23 cellular contexts compared by ENCODE assay signal in genomic region chr10:2680802-2681201, GRCh38.
DNase-seq lines count a peak whose midpoint lies in the region; ATAC-seq, FAIRE-seq and TF ChIP-seq lines count a peak whose summit lies in the region.
"Had no signal": no experiment of that assay in that cellular context is flagged by ENCODE, and none has a peak within 500 bp of the region (broad histone marks: within the 10 kb centered on the region; RNA-seq: fewer than 3 reads in every experiment).

No MANE protein-coding gene starts in this region.

- DNase-seq in Ammon's horn (ENCODE audit: low spot score) (peak; percentile 14), astrocyte of the hippocampus (ENCODE audit: low read depth, low spot score) (peak; percentile 1), H1 (ENCODE audit: low read depth in 1 of 2, low spot score in 2 of 2) (no peak), neuronal stem cell (ENCODE audit: low spot score) (no peak), NCI-H146 treated with DMSO at 0.1 percent for 48 hours (lab: John Stamatoyannopoulos, UW; ENCODE audit: unreplicated experiment) (no peak), trophoblast cell (no peak), NCI-H524 (lab: John Stamatoyannopoulos, UW) (no peak), body of pancreas (no peak)
- DNase-seq: BE2C; CD4-positive, alpha-beta T cell; CD8-positive, alpha-beta memory T cell; DMS 273 treated with DMSO at 0.1 percent for 48 hours; DMS79; EL; GF-D8; H9 had no signal

- FAIRE-seq in H1 (lab: Jason Lieb, UNC) = no peak
- FAIRE-seq: A204.1, D721Med, GM12891, GM18507 had no signal

- H3K56ac ChIP-seq in H1 (replicated peaks; ENCODE audit: insufficient read length, low read depth, low read length) = no peak overlapping the region

- TF ChIP-seq RAD21 in H1 (IDR thresholded peaks at IDR 0.05 in 1 of 2, conservative IDR thresholded peaks at IDR 0.05 in 1 of 2; ENCODE audit: low read depth in 2 of 2, low read length in 2 of 2) = no peak

- H3K4me1 ChIP-seq in H1 (replicated peaks in 1 of 4; ENCODE audit: control insufficient read depth in 3 of 4, insufficient read depth in 4 of 4, low read length in 3 of 4) (no peaks in the 10 kb centered on the region), neuronal stem cell (ENCODE audit: control insufficient read depth in 2 of 2, insufficient read depth in 1 of 2, low read depth in 1 of 2, low read length in 2 of 2) (peaks cover 0 to 7% of the 10 kb centered on the region in 2 donors), trophoblast cell (ENCODE audit: control insufficient read depth in 1 of 2, insufficient read depth in 2 of 2, low read length in 2 of 2) (no peaks in the 10 kb centered on the region), body of pancreas (no peaks in the 10 kb centered on the region)
- H3K4me1 ChIP-seq: BE2C; BLaER1 treated with 17β-estradiol and CSF1 and Interleukin-3, amounts not matched to agents 10 nM and 100 nM had no signal

- TF ChIP-seq EP300 in H1 (IDR thresholded peaks at IDR 0.05; ENCODE audit: borderline replicate concordance in 1 of 2, low read depth in 2 of 2, low read length in 2 of 2) = no peak

- no peak for TF ChIP-seq CTCF in H1 (IDR thresholded peaks at IDR 0.05; ENCODE audit: control extremely low read depth in 1 of 3, insufficient read depth in 1 of 3, low read depth in 1 of 3, low read length in 3 of 3)
- no peak for TF ChIP-seq CTCF in body of pancreas (IDR thresholded peaks at IDR 0.05)

- H3K4ac ChIP-seq in H1 (replicated peaks; ENCODE audit: insufficient read length, low read depth, low read length) (no peak overlapping the region), neuronal stem cell (ENCODE audit: low read length) (no peak overlapping the region), trophoblast cell (ENCODE audit: low read depth, low read length) (no peak overlapping the region)

- TF ChIP-seq POLR2A in H1 (IDR thresholded peaks at IDR 0.05; ENCODE audit: control extremely low read depth in 1 of 2, low read depth in 2 of 2, low read length in 2 of 2) (no peak), body of pancreas (IDR thresholded peaks at IDR 0.05) (no peak)

- no peak for ATAC-seq in body of pancreas
- ATAC-seq: HCT116 had no signal

- H3K18ac ChIP-seq in H1 (ENCODE audit: extremely low read depth, low read length) = no peak overlapping the region
- H3K18ac ChIP-seq in neuronal stem cell (ENCODE audit: low read length) = peak overlapping the region; percentile 1
- H3K18ac ChIP-seq in trophoblast cell (ENCODE audit: low read length) = no peak overlapping the region

- CTCF ChIA-PET in H1 (lab: Charles Lee; ENCODE audit: partially characterized antibody) = no interaction called here

- H4K20me1 ChIP-seq in H1 (replicated peaks in 1 of 2; ENCODE audit: control insufficient read depth in 1 of 2, insufficient read depth in 2 of 2, low read length in 2 of 2) = no peaks in the 10 kb centered on the region
- H4K20me1 ChIP-seq: BLaER1 treated with 17β-estradiol and CSF1 and Interleukin-3, amounts not matched to agents 10 nM and 100 nM had no signal

- H3K9ac ChIP-seq in H1 (replicated peaks in 1 of 4; ENCODE audit: extremely low read depth in 1 of 4, low read depth in 3 of 4, low read length in 3 of 4) = no peak overlapping the region
- H3K9ac ChIP-seq in neuronal stem cell (ENCODE audit: low read depth, low read length, poor library complexity) = no peak overlapping the region
- H3K9ac ChIP-seq in trophoblast cell (ENCODE audit: low read length) = no peak overlapping the region
- H3K9ac ChIP-seq: BLaER1 treated with 17β-estradiol and CSF1 and Interleukin-3, amounts not matched to agents 10 nM and 100 nM had no signal

- intact Hi-C loops in body of pancreas (cut with DNase I) = no loop called here

- POLR2A ChIA-PET in H1 (lab: Charles Lee; ENCODE audit: partially characterized antibody) = no interaction called here

- peak overlapping the region; percentile 31 for H2AFZ ChIP-seq in H1 (ENCODE audit: low read length)
- no peak overlapping the region for H2AFZ ChIP-seq in neuronal stem cell (ENCODE audit: low read length)
- H2AFZ ChIP-seq in trophoblast cell (ENCODE audit: insufficient read depth, low read length, poor library complexity) = no peak overlapping the region

- H3K36me3 ChIP-seq in H1 (ENCODE audit: control insufficient read depth in 2 of 4, insufficient read depth in 4 of 4, low read length in 3 of 4) = no peaks in the 10 kb centered on the region
- no peaks in the 10 kb centered on the region for H3K36me3 ChIP-seq in neuronal stem cell (replicated peaks in 1 of 2; ENCODE audit: control insufficient read depth in 2 of 2, insufficient read depth in 2 of 2, low read length in 2 of 2)
- H3K36me3 ChIP-seq in trophoblast cell (ENCODE audit: control insufficient read depth in 1 of 2, insufficient read depth in 2 of 2, low read length in 2 of 2) = no peaks in the 10 kb centered on the region
- no peaks in the 10 kb centered on the region for H3K36me3 ChIP-seq in body of pancreas (replicated peaks in 1 of 2; ENCODE audit: insufficient read depth in 1 of 2, low read depth in 2 of 2)
- H3K36me3 ChIP-seq: BE2C; BLaER1 treated with 17β-estradiol and CSF1 and Interleukin-3, amounts not matched to agents 10 nM and 100 nM had no signal

- WGBS in H1 (ENCODE audit: extremely low coverage in 1 of 2, insufficient coverage in 1 of 2, insufficient read length in 1 of 2, insufficient replicate concordance in 2 of 2, low coverage in 1 of 2, low lambda C conversion rate in 2 of 2, missing lambda C conversion rate in 1 of 2), 2 experiments = 92% methylated on average over 9 of the region's 9 CpGs; no CpG with 5 or more reads in 1 of the 2 experiments
- WGBS in neuronal stem cell (ENCODE audit: extremely low coverage in 2 of 2, insufficient read length in 2 of 2, insufficient replicate concordance in 1 of 2), 2 donors = no CpG with 5 or more reads among the region's 9 CpGs
- WGBS in trophoblast cell (ENCODE audit: extremely low coverage, insufficient coverage, insufficient read length) = no CpG with 5 or more reads among the region's 9 CpGs
- WGBS in body of pancreas, 2 donors = 55 to 66% methylated on average over 9 of the region's 9 CpGs

- H2BK120ac ChIP-seq in H1 (replicated peaks; ENCODE audit: low read depth, low read length) (no peak overlapping the region), neuronal stem cell (ENCODE audit: low read depth, low read length) (no peak overlapping the region), trophoblast cell (ENCODE audit: insufficient read depth, low read length, poor library complexity) (no peak overlapping the region)

- H3K4me3 ChIP-seq in H1 (ENCODE audit: extremely low read depth in 1 of 4, insufficient read depth in 2 of 4, low read depth in 3 of 4, low read length in 4 of 4) (no peak overlapping the region), neuronal stem cell (ENCODE audit: low read length in 2 of 2) (peak overlapping the region in 1 of 2 donors; percentile 28), trophoblast cell (ENCODE audit: low read depth, low read length) (no peak overlapping the region), body of pancreas (no peak overlapping the region)
- H3K4me3 ChIP-seq: BLaER1 treated with 17β-estradiol and CSF1 and Interleukin-3, amounts not matched to agents 10 nM and 100 nM had no signal

- H3K23ac ChIP-seq in H1 (ENCODE audit: insufficient read length) (no peak overlapping the region), neuronal stem cell (ENCODE audit: low read depth, low read length, poor library complexity) (no peak overlapping the region), trophoblast cell (ENCODE audit: low read length) (no peak overlapping the region)

- no peak overlapping the region for H3K4me2 ChIP-seq in H1 (ENCODE audit: insufficient read depth in 1 of 2, low read depth in 2 of 2, low read length in 2 of 2)
- no peak overlapping the region for H3K4me2 ChIP-seq in neuronal stem cell (ENCODE audit: insufficient read depth, low read length, poor library complexity, severe bottlenecking)
- no peak overlapping the region for H3K4me2 ChIP-seq in trophoblast cell (ENCODE audit: low read length)
- H3K4me2 ChIP-seq: BLaER1 treated with 17β-estradiol and CSF1 and Interleukin-3, amounts not matched to agents 10 nM and 100 nM had no signal

- no peaks in the 10 kb centered on the region for H3K27me3 ChIP-seq in H1 (replicated peaks in 1 of 4; ENCODE audit: control insufficient read depth in 3 of 4, extremely low read depth in 1 of 4, insufficient read depth in 3 of 4, low read length in 3 of 4)
- no peaks in the 10 kb centered on the region for H3K27me3 ChIP-seq in neuronal stem cell (ENCODE audit: control insufficient read depth in 3 of 3, insufficient read depth in 3 of 3, low read depth in 1 of 3, low read length in 3 of 3)
- H3K27me3 ChIP-seq in trophoblast cell (ENCODE audit: insufficient read depth, low read length) = no peaks in the 10 kb centered on the region
- no peaks in the 10 kb centered on the region for H3K27me3 ChIP-seq in body of pancreas
- H3K27me3 ChIP-seq: BE2C; BLaER1 treated with 17β-estradiol and CSF1 and Interleukin-3, amounts not matched to agents 10 nM and 100 nM had no signal

- H2BK12ac ChIP-seq in H1 (ENCODE audit: low read depth, low read length) = no peak overlapping the region
- H2BK12ac ChIP-seq in neuronal stem cell (ENCODE audit: low read length) = no peak overlapping the region
- H2BK12ac ChIP-seq in trophoblast cell (ENCODE audit: low read length) = no peak overlapping the region

- H4K5ac ChIP-seq in H1 (ENCODE audit: insufficient read length, low read depth, low read length) = no peak overlapping the region

- H3K79me1 ChIP-seq in H1 (ENCODE audit: low read depth, low read length) (no peaks in the 10 kb centered on the region), neuronal stem cell (ENCODE audit: low read depth, low read length) (no peaks in the 10 kb centered on the region), trophoblast cell (ENCODE audit: low read length) (no peaks in the 10 kb centered on the region)

- no peak overlapping the region for H2BK20ac ChIP-seq in H1 (ENCODE audit: low read length)

- no peak overlapping the region for H4K8ac ChIP-seq in H1 (ENCODE audit: extremely low read depth, insufficient read depth, low read length)
- H4K8ac ChIP-seq in neuronal stem cell (ENCODE audit: low read depth, low read length) = no peak overlapping the region
- no peak overlapping the region for H4K8ac ChIP-seq in trophoblast cell (ENCODE audit: low read depth, low read length)

- H2BK15ac ChIP-seq in H1 (ENCODE audit: low read length) = no peak overlapping the region
- H2BK15ac ChIP-seq in neuronal stem cell (ENCODE audit: low read length) = no peak overlapping the region

- no peak overlapping the region for H4K12ac ChIP-seq in trophoblast cell (ENCODE audit: low read depth, low read length)

- H3K27ac ChIP-seq in H1 (ENCODE audit: low read depth, low read length) (no peak overlapping the region), neuronal stem cell (replicated peaks; ENCODE audit: low read length) (no peak overlapping the region), trophoblast cell (ENCODE audit: low read depth, low read length) (no peak overlapping the region), body of pancreas (no peak overlapping the region)
- H3K27ac ChIP-seq: 22Rv1; BLaER1 treated with 17β-estradiol and CSF1 and Interleukin-3, amounts not matched to agents 10 nM and 100 nM had no signal

- H3K79me2 ChIP-seq in H1 (ENCODE audit: control insufficient read depth in 1 of 2, insufficient read depth in 2 of 2, low read length in 2 of 2) (no peaks in the 10 kb centered on the region), trophoblast cell (ENCODE audit: control insufficient read depth, insufficient read depth, low read length, poor library complexity) (no peaks in the 10 kb centered on the region)

- H4K91ac ChIP-seq in H1 (replicated peaks; ENCODE audit: insufficient read length, low read length) (no peak overlapping the region), neuronal stem cell (ENCODE audit: low read depth, low read length, poor library complexity) (no peak overlapping the region), trophoblast cell (ENCODE audit: low read depth, low read length) (no peak overlapping the region)

- H3K9me3 ChIP-seq in H1 (ENCODE audit: insufficient read depth in 2 of 2, low read depth in 1 of 2, low read length in 1 of 2) (no peaks in the 10 kb centered on the region), neuronal stem cell (replicated peaks in 1 of 2; ENCODE audit: control insufficient read depth in 2 of 2, insufficient read depth in 1 of 2, low read depth in 1 of 2, low read length in 2 of 2) (peaks cover 0 to 2% of the 10 kb centered on the region in 2 donors), trophoblast cell (ENCODE audit: insufficient read depth, low read depth, low read length) (peaks cover 2% of the 10 kb centered on the region), body of pancreas (no peaks in the 10 kb centered on the region)
- H3K9me3 ChIP-seq: BE2C; BLaER1 treated with 17β-estradiol and CSF1 and Interleukin-3, amounts not matched to agents 10 nM and 100 nM had no signal

- no peak overlapping the region for H2BK5ac ChIP-seq in H1 (ENCODE audit: low read depth, low read length)
- H2BK5ac ChIP-seq in neuronal stem cell (ENCODE audit: low read length) = no peak overlapping the region
- H2BK5ac ChIP-seq in trophoblast cell (ENCODE audit: low read depth, low read length, poor library complexity) = no peak overlapping the region

- H3K14ac ChIP-seq in H1 (ENCODE audit: insufficient read length) (no peak overlapping the region), neuronal stem cell (ENCODE audit: low read length) (no peak overlapping the region), trophoblast cell (ENCODE audit: low read length) (no peak overlapping the region)

- no peak overlapping the region for H2AK5ac ChIP-seq in H1 (ENCODE audit: low read depth, low read length)
- no peak overlapping the region for H2AK5ac ChIP-seq in neuronal stem cell (ENCODE audit: low read depth, low read length)
- no peak overlapping the region for H2AK5ac ChIP-seq in trophoblast cell (ENCODE audit: low read length)

- H3K23me2 ChIP-seq in H1 (ENCODE audit: low read depth, low read length) = no peaks in the 10 kb centered on the region

Comparison
In these comparisons a context has a peak if more than half of its experiments do, and no peak if none do; other contexts are left out.
1. DNase-seq: peak in Ammon's horn (single experiment) and astrocyte of the hippocampus (single experiment); none in H1 (0 of 2), neuronal stem cell (single experiment), NCI-H146 treated with DMSO at 0.1 percent for 48 hours (single experiment), trophoblast cell (0 of 2), NCI-H524 (0 of 2) and body of pancreas (0 of 4).